9 cellular contexts compared by ENCODE assay signal in genomic region chr14:68822132-68822651, GRCh38. TPM values are rescaled to one million over a fixed set of nuclear protein-coding genes. Genes with fewer than 3 reads are reported as not detected.
DNase-seq lines count a peak whose midpoint lies in the region; ATAC-seq and TF ChIP-seq lines count a peak whose summit lies in the region.
"Had no signal": no experiment of that assay in that cellular context is flagged by ENCODE, and none has a peak within 500 bp of the region (broad histone marks: within the 10 kb centered on the region; RNA-seq: fewer than 3 reads in every experiment).

No MANE protein-coding gene starts in this region.

- H3K27ac ChIP-seq in Karpas-422 (ENCODE audit: low read length) (peak overlapping the region; percentile 57), transverse colon (no peak overlapping the region)

- peak overlapping the region; percentile 65 for H3K4me2 ChIP-seq in Karpas-422 (ENCODE audit: low read depth, low read length, poor library complexity, severe bottlenecking)

- peaks cover 34% of the 10 kb centered on the region for H3K4me1 ChIP-seq in Karpas-422 (ENCODE audit: low read length)
- peaks cover 3% of the 10 kb centered on the region for H3K4me1 ChIP-seq in HAP-1
- peaks cover 6 to 18% (median 13%) of the 10 kb centered on the region in 4 donors for H3K4me1 ChIP-seq in transverse colon

- peak overlapping the region; percentile 32; the same call in 1 of the 2 replicates for H2AFZ ChIP-seq in Karpas-422 (ENCODE audit: low read length)

- CTCF ChIA-PET in activated CD4-positive, alpha-beta T cell treated with anti-CD3 and anti-CD28 coated beads, Interleukin-2, amount 10 ng/mL, durations not matched to agents 7 days and 5 days (lab: Charles Lee): interaction anchor here (0.7 kb wide), 1 partner anchor 21 kb away, joined by 3 read pairs; no protein-coding TSS in a partner anchor

- H3K9me3 Mint-ChIP-seq in activated CD4-positive, alpha-beta T cell treated with anti-CD3 and anti-CD28 coated beads, Interleukin-2, amount 10 ng/mL, durations not matched to agents 7 days and 5 days: no peaks in the 10 kb centered on the region
- H3K9me3 Mint-ChIP-seq in stimulated activated memory B cell treated with anti-CD40 and anti-IgM and Interleukin-4, amounts not matched to agents 10 μg/mL and 1 μg/mL and 100 μg/mL, for 72 hours: no peaks in the 10 kb centered on the region

- no peaks in the 10 kb centered on the region for H4K20me1 ChIP-seq in Karpas-422 (ENCODE audit: insufficient read depth, low read depth, low read length)

- 78 to 80% methylated on average over 1 to 4 of the region's 4 CpGs for WGBS in transverse colon (ENCODE audit: low coverage in 1 of 2), 2 donors

- H3K9ac ChIP-seq in Karpas-422 (ENCODE audit: low read length): peak overlapping the region; percentile 68

- H3K27ac Mint-ChIP-seq in activated CD4-positive, alpha-beta T cell treated with anti-CD3 and anti-CD28 coated beads, Interleukin-2, amount 10 ng/mL, durations not matched to agents 7 days and 5 days: peak overlapping the region; percentile 79
- peak overlapping the region; percentile 77 for H3K27ac Mint-ChIP-seq in stimulated activated memory B cell treated with anti-CD40 and anti-IgM and Interleukin-4, amounts not matched to agents 10 μg/mL and 1 μg/mL and 100 μg/mL, for 72 hours

- TF ChIP-seq POLR2A in transverse colon (IDR thresholded peaks at IDR 0.05): no peak

- TF ChIP-seq CTCF in transverse colon (IDR thresholded peaks at IDR 0.05): no peak

- H3K27me3 ChIP-seq in Karpas-422 (ENCODE audit: low read length): no peaks in the 10 kb centered on the region
- no peaks in the 10 kb centered on the region for H3K27me3 ChIP-seq in HAP-1 (ENCODE audit: low read depth)
- no peaks in the 10 kb centered on the region for H3K27me3 ChIP-seq in transverse colon

- no peak for TF ChIP-seq EP300 in transverse colon (IDR thresholded peaks at IDR 0.05; ENCODE audit: low read depth)

- no peaks in the 10 kb centered on the region for H3K9me2 ChIP-seq in Karpas-422 (replicated peaks; ENCODE audit: insufficient read depth, low read length)

- H3K79me2 ChIP-seq in Karpas-422 (ENCODE audit: low read length): no peaks in the 10 kb centered on the region

- H3K4me1 Mint-ChIP-seq in activated CD4-positive, alpha-beta T cell treated with anti-CD3 and anti-CD28 coated beads, Interleukin-2, amount 10 ng/mL, durations not matched to agents 7 days and 5 days: peaks cover 35% of the 10 kb centered on the region
- H3K4me1 Mint-ChIP-seq in stimulated activated memory B cell treated with anti-CD40 and anti-IgM and Interleukin-4, amounts not matched to agents 10 μg/mL and 1 μg/mL and 100 μg/mL, for 72 hours: peaks cover 76% of the 10 kb centered on the region

- no peaks in the 10 kb centered on the region for H3K27me3 Mint-ChIP-seq in activated CD4-positive, alpha-beta T cell treated with anti-CD3 and anti-CD28 coated beads, Interleukin-2, amount 10 ng/mL, durations not matched to agents 7 days and 5 days
- no peaks in the 10 kb centered on the region for H3K27me3 Mint-ChIP-seq in stimulated activated memory B cell treated with anti-CD40 and anti-IgM and Interleukin-4, amounts not matched to agents 10 μg/mL and 1 μg/mL and 100 μg/mL, for 72 hours

- H3K9me3 ChIP-seq in Karpas-422 (ENCODE audit: low read length): no peaks in the 10 kb centered on the region
- H3K9me3 ChIP-seq in HAP-1: no peaks in the 10 kb centered on the region
- no peaks in the 10 kb centered on the region for H3K9me3 ChIP-seq in transverse colon

- H3K36me3 Mint-ChIP-seq in activated CD4-positive, alpha-beta T cell treated with anti-CD3 and anti-CD28 coated beads, Interleukin-2, amount 10 ng/mL, durations not matched to agents 7 days and 5 days (ENCODE audit: low read depth): no peaks in the 10 kb centered on the region
- H3K36me3 Mint-ChIP-seq in stimulated activated memory B cell treated with anti-CD40 and anti-IgM and Interleukin-4, amounts not matched to agents 10 μg/mL and 1 μg/mL and 100 μg/mL, for 72 hours: no peaks in the 10 kb centered on the region

- in situ Hi-C loops in HAP-1 (cut with MboI; ENCODE audit: low sequenced_read_pairs): loop anchor here (10.0 kb wide), 1 partner anchor 987 kb away; no protein-coding TSS in a partner anchor
- in situ Hi-C loops in transverse colon (cut with MboI; ENCODE audit: low pct_ligation_motif_present in 1 of 4, low pct_unique_long_range_greater_than_20kb in 1 of 4, low sequenced_read_pairs in 3 of 4): loop anchor here (10.0 to 25.0 kb wide), 4 partner anchors 577 to 987 kb away; no protein-coding TSS in a partner anchor

- H3K4me3 Mint-ChIP-seq in activated CD4-positive, alpha-beta T cell treated with anti-CD3 and anti-CD28 coated beads, Interleukin-2, amount 10 ng/mL, durations not matched to agents 7 days and 5 days: no peak overlapping the region
- H3K4me3 Mint-ChIP-seq in stimulated activated memory B cell treated with anti-CD40 and anti-IgM and Interleukin-4, amounts not matched to agents 10 μg/mL and 1 μg/mL and 100 μg/mL, for 72 hours: peak overlapping the region; percentile 48

- DNase-seq in activated CD4-positive, alpha-beta T cell treated with anti-CD3 and anti-CD28 coated beads, Interleukin-2, amount 10 ng/mL, durations not matched to agents 7 days and 5 days: no peak
- no peak for DNase-seq in activated CD4-positive, alpha-beta T cell treated with anti-CD3 and anti-CD28 coated beads, Interleukin-2, amount 50 U/mL, for 1 hour
- DNase-seq in Karpas-422: peak; percentile 92
- DNase-seq in NCI-H510A (lab: John Stamatoyannopoulos, UW): no peak
- no peak for DNase-seq in HAP-1 (ENCODE audit: low spot score in 2 of 2)
- no peak for DNase-seq in transverse colon
- DNase-seq: stimulated activated CD4-positive, alpha-beta T cell treated with anti-CD3 and anti-CD28 coated beads, Interleukin-12 subunit alpha, Interleukin-12 subunit beta, amount 100 ng/mL, for 4 hours had no signal

- intact Hi-C loops in transverse colon (cut with DNase I; ENCODE audit: low total_unique reads): no loop called here

- peak; percentile 68 for ATAC-seq in HG02610 (IDR thresholded peaks at IDR 0.05; ENCODE audit: unreplicated experiment)
- peak; percentile 75 for ATAC-seq in stimulated activated memory B cell treated with anti-CD40 and anti-IgM and Interleukin-4, amounts not matched to agents 10 μg/mL and 1 μg/mL and 100 μg/mL, for 72 hours

- peak overlapping the region; percentile 63 for H3K4me3 ChIP-seq in Karpas-422 (ENCODE audit: low read length)
- H3K4me3 ChIP-seq in HAP-1: no peak overlapping the region
- H3K4me3 ChIP-seq in transverse colon: no peak overlapping the region

- H3K36me3 ChIP-seq in Karpas-422 (ENCODE audit: insufficient read depth, low read length) (no peaks in the 10 kb centered on the region), HAP-1 (replicated peaks) (no peaks in the 10 kb centered on the region), transverse colon (no peaks in the 10 kb centered on the region)

- POLR2A ChIA-PET in activated CD4-positive, alpha-beta T cell treated with anti-CD3 and anti-CD28 coated beads, Interleukin-2, amount 10 ng/mL, durations not matched to agents 7 days and 5 days (lab: Charles Lee): no interaction called here

RNA-seq across cellular contexts. Expression of gene ZFP36L1, which starts 29.3 kb away (rescaled TPM):
- total RNA-seq in activated CD4-positive, alpha-beta T cell treated with anti-CD3 and anti-CD28 coated beads, Interleukin-2, amount 10 ng/mL, durations not matched to agents 7 days and 5 days: 10 to 100 TPM; 81.7 to 82.2 TPM
- 76.8 and 118 TPM in 2 replicates for total RNA-seq in Karpas-422 (2014; rRNA removed; shearing (Covaris generic); ENCODE audit: low replicate concordance)
- 100 to 1,000 TPM; 180 to 712 (median 266) TPM for total RNA-seq in transverse colon
